In the genomic region with DNA sequence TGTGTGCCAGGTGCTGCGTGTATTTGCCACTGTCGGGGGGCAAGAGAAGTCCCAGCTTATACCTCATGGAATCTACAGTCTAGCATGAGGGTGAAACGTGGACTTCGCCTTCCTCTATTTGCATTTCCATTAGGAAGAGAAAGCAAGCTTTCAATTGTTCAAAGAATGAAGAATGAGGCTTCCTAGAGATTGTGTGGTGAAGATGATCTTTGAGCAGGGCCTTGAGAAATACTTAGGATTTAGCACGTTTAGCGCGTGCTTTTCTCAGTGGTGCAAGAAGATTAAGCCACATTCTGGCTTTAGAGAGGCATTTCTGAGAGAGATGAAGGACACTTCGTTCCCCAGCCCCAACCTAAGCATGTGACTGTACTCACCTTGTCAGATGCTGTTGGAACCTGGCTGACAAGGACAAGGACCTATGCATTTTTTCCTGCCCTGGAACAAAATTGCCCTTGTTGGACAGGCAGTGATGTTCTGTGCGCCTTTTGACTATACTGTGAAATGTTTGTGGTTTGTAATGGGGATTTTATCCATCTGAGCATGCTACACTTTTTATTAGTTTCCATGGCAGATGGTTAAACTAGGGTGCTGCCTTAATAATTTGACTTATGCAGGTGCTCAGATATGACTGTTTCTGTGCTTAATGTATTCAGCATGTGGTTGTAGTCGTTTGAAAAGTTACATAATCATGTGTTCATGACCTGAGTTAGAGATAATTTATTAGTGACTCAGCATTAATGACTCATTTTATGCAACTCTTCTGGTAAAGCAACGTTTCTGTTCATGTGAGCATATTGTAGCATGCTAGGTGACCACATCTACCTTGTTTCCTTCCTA, we compare ENCODE assay signal across 8 cellular contexts. TPM values are rescaled to one million over a fixed set of nuclear protein-coding genes. Genes with fewer than 3 reads are reported as not detected.
DNase-seq lines count a peak whose midpoint lies in the region; ATAC-seq and TF ChIP-seq lines count a peak whose summit lies in the region.

No MANE protein-coding gene starts in this region.

- DNase-seq in GM10248 (ENCODE audit: extremely low spot score) = peak; percentile 41
- no peak for DNase-seq in chondrocyte (ENCODE audit: low spot score)
- DNase-seq in NCI-H2227 (lab: John Stamatoyannopoulos, UW; ENCODE audit: unreplicated experiment) = no peak
- no peak for DNase-seq in activated gamma-delta T cell treated with Interleukin-2 at 50 U/mL for 16 hours
- DNase-seq in stimulated activated naive CD4-positive, alpha-beta T cell (lab: John Stamatoyannopoulos, UW) = no peak

- peaks cover 65% of the 10 kb centered on the region for H3K4me1 Mint-ChIP-seq in chondrocyte (ENCODE audit: low read depth)
- H3K4me1 Mint-ChIP-seq in stimulated activated memory B cell treated with anti-CD40 and anti-IgM and Interleukin-4, amounts not matched to agents 10 μg/mL and 1 μg/mL and 100 μg/mL, for 72 hours = peaks cover 89% of the 10 kb centered on the region

- H3K4me3 Mint-ChIP-seq in chondrocyte (ENCODE audit: unreplicated experiment) = no peak overlapping the region
- no peak overlapping the region for H3K4me3 Mint-ChIP-seq in stimulated activated memory B cell treated with anti-CD40 and anti-IgM and Interleukin-4, amounts not matched to agents 10 μg/mL and 1 μg/mL and 100 μg/mL, for 72 hours

- TF ChIP-seq CTCF in GM10248 (IDR thresholded peaks at IDR 0.05; ENCODE audit: control extremely low read depth, extremely low read depth, low read depth, missing control alignments) (no peak), chondrocyte (IDR thresholded peaks at IDR 0.05) (no peak)

- peaks cover 6% of the 10 kb centered on the region for H3K9me3 Mint-ChIP-seq in chondrocyte (ENCODE audit: low read depth)
- no peaks in the 10 kb centered on the region for H3K9me3 Mint-ChIP-seq in stimulated activated memory B cell treated with anti-CD40 and anti-IgM and Interleukin-4, amounts not matched to agents 10 μg/mL and 1 μg/mL and 100 μg/mL, for 72 hours

- peak; percentile 47 for ATAC-seq in GM21526 (IDR thresholded peaks at IDR 0.05; ENCODE audit: low FRiP score, unreplicated experiment)
- peak; percentile 71 for ATAC-seq in HG03565 (IDR thresholded peaks at IDR 0.05; ENCODE audit: unreplicated experiment)
- ATAC-seq in stimulated activated memory B cell treated with anti-CD40 and anti-IgM and Interleukin-4, amounts not matched to agents 10 μg/mL and 1 μg/mL and 100 μg/mL, for 72 hours = peak; percentile 70

- H3K27me3 Mint-ChIP-seq in chondrocyte (ENCODE audit: low read depth) = no peaks in the 10 kb centered on the region
- no peaks in the 10 kb centered on the region for H3K27me3 Mint-ChIP-seq in stimulated activated memory B cell treated with anti-CD40 and anti-IgM and Interleukin-4, amounts not matched to agents 10 μg/mL and 1 μg/mL and 100 μg/mL, for 72 hours

- peaks cover 11% of the 10 kb centered on the region for H3K36me3 Mint-ChIP-seq in chondrocyte (ENCODE audit: low read depth)
- peaks cover 13% of the 10 kb centered on the region for H3K36me3 Mint-ChIP-seq in stimulated activated memory B cell treated with anti-CD40 and anti-IgM and Interleukin-4, amounts not matched to agents 10 μg/mL and 1 μg/mL and 100 μg/mL, for 72 hours

- CTCF ChIA-PET in GM10248 (lab: Yijun Ruan, JAX) = interaction anchor here (0.8 to 1.4 kb wide), 4 partner anchors 8 to 109 kb away, joined by 3 to 4 read pairs (median 3); no protein-coding TSS in a partner anchor

- POLR2A ChIA-PET in GM10248 (lab: Yijun Ruan, JAX) = no interaction called here

- peak overlapping the region; percentile 68 for H3K27ac Mint-ChIP-seq in chondrocyte (ENCODE audit: unreplicated experiment)
- peak overlapping the region; percentile 9 for H3K27ac Mint-ChIP-seq in stimulated activated memory B cell treated with anti-CD40 and anti-IgM and Interleukin-4, amounts not matched to agents 10 μg/mL and 1 μg/mL and 100 μg/mL, for 72 hours

RNA-seq across cellular contexts. Expression of a gene that starts 10.7 kb away (rescaled TPM):
- 95.4 to 102 TPM (median 97.7 TPM) in 3 replicates for total RNA-seq in chondrocyte
